21 cellular contexts compared by ENCODE assay signal in genomic region chr6:170068496-170068895, GRCh38.
DNase-seq lines count a peak whose midpoint lies in the region; ATAC-seq and TF ChIP-seq lines count a peak whose summit lies in the region.
"Had no signal": no experiment of that assay in that cellular context is flagged by ENCODE, and none has a peak within 500 bp of the region (broad histone marks: within the 10 kb centered on the region; RNA-seq: fewer than 3 reads in every experiment).

No MANE protein-coding gene starts in this region.

- H3K4me1 ChIP-seq in left ventricle myocardium inferior (no peaks in the 10 kb centered on the region), mesenchymal stem cell (ENCODE audit: control insufficient read depth, insufficient read depth, low read depth, low read length) (no peaks in the 10 kb centered on the region), sigmoid colon (no peaks in the 10 kb centered on the region), PC-3 (ENCODE audit: insufficient read depth, low read length) (no peaks in the 10 kb centered on the region)
- H3K4me1 ChIP-seq: BE2C had no signal

- H3K18ac ChIP-seq in mesenchymal stem cell (ENCODE audit: low read depth in 1 of 2, low read length in 2 of 2), result no peak overlapping the region

- H2AFZ ChIP-seq in mesenchymal stem cell (ENCODE audit: low read depth, low read length) (no peak overlapping the region), PC-3 (ENCODE audit: low read length) (no peak overlapping the region)
- H2AFZ ChIP-seq: GM23338 had no signal

- no peak for TF ChIP-seq POLR2A in sigmoid colon (IDR thresholded peaks at IDR 0.05)

- no peak for ATAC-seq in Right ventricle myocardium superior (ENCODE audit: poor library complexity)
- no peak for ATAC-seq in PC-3
- ATAC-seq: GM23338, HCT116 had no signal

- no peak overlapping the region for H3K27ac ChIP-seq in left ventricle myocardium inferior (replicated peaks)
- H3K27ac ChIP-seq in mesenchymal stem cell (ENCODE audit: low read length, poor library complexity, severe bottlenecking), result no peak overlapping the region
- no peak overlapping the region for H3K27ac ChIP-seq in sigmoid colon
- no peak overlapping the region for H3K27ac ChIP-seq in PC-3 (ENCODE audit: low read length)

- H3F3A ChIP-seq in PC-3 (ENCODE audit: low read length, unreplicated experiment), result no peaks in the 10 kb centered on the region

- CTCF ChIA-PET in PC-3 (lab: Charles Lee), result no interaction called here

- no peak overlapping the region for H3K9ac ChIP-seq in mesenchymal stem cell (ENCODE audit: low read length)
- no peak overlapping the region for H3K9ac ChIP-seq in PC-3 (ENCODE audit: low read length)

- BruUV-seq in PC-3 (replicated peaks; lab: Mats Ljungman, UMichigan), result no TSS peak

- no peak overlapping the region for H2BK12ac ChIP-seq in mesenchymal stem cell (ENCODE audit: low read length in 2 of 2)

- intact Hi-C loops in Right ventricle myocardium superior (cut with DNase I), result no loop called here
- intact Hi-C loops in left ventricle myocardium inferior (cut with micrococcal nuclease), result no loop called here
- intact Hi-C loops in sigmoid colon (cut with DNase I), result no loop called here
- intact Hi-C loops in PC-3 (cut with micrococcal nuclease), result no loop called here

- no peak overlapping the region for H2AK5ac ChIP-seq in mesenchymal stem cell (ENCODE audit: low read length, severe bottlenecking)

- no peak overlapping the region for H2BK15ac ChIP-seq in mesenchymal stem cell (ENCODE audit: low read depth, poor library complexity, severe bottlenecking)

- H3K4ac ChIP-seq in mesenchymal stem cell (ENCODE audit: low read depth in 1 of 2, low read length in 2 of 2), result no peak overlapping the region

- no peaks in the 10 kb centered on the region for H3K79me2 ChIP-seq in PC-3 (ENCODE audit: low read length)

- POLR2A ChIA-PET in PC-3 (lab: Charles Lee; ENCODE audit: unreplicated experiment), result no interaction called here

- H3K4me3 ChIP-seq in left ventricle myocardium inferior (no peak overlapping the region), mesenchymal stem cell (ENCODE audit: insufficient read depth in 1 of 2, low read depth in 1 of 2, low read length in 2 of 2) (no peak overlapping the region), sigmoid colon (no peak overlapping the region), PC-3 (ENCODE audit: low read length) (no peak overlapping the region)
- H3K4me3 ChIP-seq: GM23338 had no signal

- no peak overlapping the region for H2BK120ac ChIP-seq in mesenchymal stem cell (ENCODE audit: low read depth, low read length)

- H3K9me3 ChIP-seq in left ventricle myocardium inferior (replicated peaks), result peaks cover 14% of the 10 kb centered on the region
- peaks cover 13% of the 10 kb centered on the region for H3K9me3 ChIP-seq in mesenchymal stem cell (ENCODE audit: control insufficient read depth, low read length)
- H3K9me3 ChIP-seq in sigmoid colon, result peaks cover 0 to 4% (median 2%) of the 10 kb centered on the region in 4 donors
- H3K9me3 ChIP-seq in PC-3 (ENCODE audit: low read length), result no peaks in the 10 kb centered on the region
- H3K9me3 ChIP-seq: BE2C had no signal

- no peak overlapping the region for H3K14ac ChIP-seq in mesenchymal stem cell (ENCODE audit: low read length in 2 of 2)

- no peaks in the 10 kb centered on the region for H4K20me1 ChIP-seq in PC-3 (ENCODE audit: low read length)

- no peak overlapping the region for H2BK5ac ChIP-seq in mesenchymal stem cell (ENCODE audit: low read depth, low read length, poor library complexity, severe bottlenecking)

- H3K4me2 ChIP-seq in mesenchymal stem cell (ENCODE audit: low read length, poor library complexity, severe bottlenecking) (no peak overlapping the region), PC-3 (ENCODE audit: low read length) (no peak overlapping the region)
- H3K4me2 ChIP-seq: GM23338 had no signal

- H3K27me3 ChIP-seq in left ventricle myocardium inferior (ENCODE audit: low read depth), result peaks cover 15% of the 10 kb centered on the region
- peaks cover 0 to 14% of the 10 kb centered on the region in 2 experiments for H3K27me3 ChIP-seq in mesenchymal stem cell (ENCODE audit: control insufficient read depth in 1 of 2, insufficient read depth in 1 of 2, low read length in 2 of 2)
- H3K27me3 ChIP-seq in sigmoid colon, result no peaks in the 10 kb centered on the region
- peaks cover 19% of the 10 kb centered on the region; the same call in 1 of the 2 replicates for H3K27me3 ChIP-seq in PC-3 (ENCODE audit: low read length)
- H3K27me3 ChIP-seq: BE2C had no signal

- no peaks in the 10 kb centered on the region for H3K9me2 ChIP-seq in PC-3 (replicated peaks; ENCODE audit: low read length)

- TF ChIP-seq CTCF in left ventricle myocardium inferior (IDR thresholded peaks at IDR 0.05; ENCODE audit: borderline replicate concordance) (no peak), sigmoid colon (IDR thresholded peaks at IDR 0.05) (no peak), PC-3 (conservative IDR thresholded peaks at IDR 0.05; ENCODE audit: low read depth, low read length) (no peak)

- TF ChIP-seq EP300 in sigmoid colon (IDR thresholded peaks at IDR 0.05), result no peak

- H3K36me3 ChIP-seq in left ventricle myocardium inferior, result no peaks in the 10 kb centered on the region
- no peaks in the 10 kb centered on the region for H3K36me3 ChIP-seq in mesenchymal stem cell (ENCODE audit: control insufficient read depth in 1 of 2, insufficient read depth in 2 of 2, low read depth in 1 of 2, low read length in 2 of 2)
- H3K36me3 ChIP-seq in sigmoid colon, result no peaks in the 10 kb centered on the region
- H3K36me3 ChIP-seq in PC-3 (ENCODE audit: low read depth, low read length), result no peaks in the 10 kb centered on the region
- H3K36me3 ChIP-seq: BE2C had no signal

- H3K79me1 ChIP-seq in mesenchymal stem cell (replicated peaks; ENCODE audit: low read length, poor library complexity, severe bottlenecking), result no peaks in the 10 kb centered on the region

- no peak overlapping the region for H3K23ac ChIP-seq in mesenchymal stem cell (ENCODE audit: low read length in 2 of 2)

- 75% methylated on average over 7 of the region's 7 CpGs for WGBS in mesenchymal stem cell
- WGBS in sigmoid colon, 2 donors, result 83 to 93% methylated on average over 7 of the region's 7 CpGs

- peak overlapping the region; percentile 39 for H4K91ac ChIP-seq in mesenchymal stem cell (ENCODE audit: low read length)

- H4K8ac ChIP-seq in mesenchymal stem cell (ENCODE audit: low read length), result no peak overlapping the region

- DNase-seq in Right ventricle myocardium superior (peak; percentile 13), left ventricle myocardium inferior (no peak), mesenchymal stem cell (no peak), sigmoid colon (peak; percentile 48), ureter (ENCODE audit: low spot score) (peak; percentile 34), amygdala (lab: John Stamatoyannopoulos, UW) (no peak), NCI-H1048 (lab: John Stamatoyannopoulos, UW) (no peak), PC-3 (no peak)
- DNase-seq: BE2C, EL, GF-D8, Karpas-422, MV-4-11, NCI-H1694 treated with DMSO at 0.1 percent for 48 hours, NCI-H2081 treated with DMSO at 0.1 percent for 48 hours, NCI-H2171 treated with DMSO at 0.1 percent for 48 hours, NCI-H524 treated with DMSO at 0.1 percent for 48 hours, NCI-H82, SHP77 had no signal

Comparison
In these comparisons a context has a peak if more than half of its experiments do, and no peak if none do; other contexts are left out.
1. DNase-seq: peak in Right ventricle myocardium superior (single experiment), sigmoid colon (single experiment) and ureter (single experiment); none in left ventricle myocardium inferior (single experiment), mesenchymal stem cell (single experiment), amygdala (0 of 56), NCI-H1048 (single experiment) and PC-3 (single experiment).